ENCODE assay signal across 8 cellular contexts in genomic region chr19:14149509-14149994, GRCh38. TPM values are rescaled to one million over a fixed set of nuclear protein-coding genes. Genes with fewer than 3 reads are reported as not detected.
DNase-seq lines count a peak whose midpoint lies in the region; ATAC-seq, FAIRE-seq and TF ChIP-seq lines count a peak whose summit lies in the region.

No MANE protein-coding gene starts in this region.

- no peaks in the 10 kb centered on the region for H3K9me2 ChIP-seq in HCT116 (ENCODE audit: insufficient read depth)

- no peak for FAIRE-seq in RCC 7860 (lab: Jason Lieb, UNC)

- no peak for TF ChIP-seq RAD21 in HCT116 (IDR thresholded peaks at IDR 0.05; ENCODE audit: low read depth)

- RAD21 ChIA-PET in HCT116 (lab: Charles Lee; ENCODE audit: low non-redundant PET in 1 of 2, low total read pairs in 2 of 2, uncharacterized antibody in 2 of 2, unreplicated experiment in 2 of 2), result no interaction called here

- DNase-seq in HCT116 (ENCODE audit: low read depth, low spot score) (no peak), glutamatergic neuron (no peak), sciatic nerve (ENCODE audit: low spot score) (peak; percentile 86), RCC 7860 (ENCODE audit: low spot score) (no peak)

- H3K9me3 ChIP-seq in HCT116 (ENCODE audit: control insufficient read depth in 1 of 2, insufficient read depth in 1 of 2, low read depth in 1 of 2, low read length in 2 of 2), result no peaks in the 10 kb centered on the region

- POLR2A ChIA-PET in HCT116 (lab: Charles Lee), result interaction anchor here (0.8 kb wide), 1 partner anchor 13 kb away, joined by 4 read pairs; the partner anchor contains the start of gene ASF1B

- no peak for TF ChIP-seq POLR2A in HCT116 (IDR thresholded peaks at IDR 0.05; ENCODE audit: borderline replicate concordance, extremely low read depth, insufficient read depth, insufficient read length)

- H3K79me2 ChIP-seq in HCT116 (ENCODE audit: insufficient read depth, low read length), result no peaks in the 10 kb centered on the region

- peaks cover 8% of the 10 kb centered on the region for H3K36me3 Mint-ChIP-seq in activated T-helper 17 cell treated with anti-CD3 and anti-CD28 coated beads, Interleukin-2, amount 50 U/mL, for 72 hours (ENCODE audit: low read depth)
- no peaks in the 10 kb centered on the region for H3K36me3 Mint-ChIP-seq in glutamatergic neuron (ENCODE audit: unreplicated experiment)

- CTCF ChIA-PET in HCT116 (lab: Charles Lee), result interaction anchor here (1.9 kb wide), 1 partner anchor 199 kb away, joined by 9 read pairs; no protein-coding TSS in a partner anchor

- no peak overlapping the region for H3K4me3 ChIP-seq in HCT116 (replicated peaks in 1 of 2; ENCODE audit: low read depth in 1 of 2, low read length in 2 of 2)

- peak overlapping the region; percentile 98 for H3K27ac Mint-ChIP-seq in activated T-helper 17 cell treated with anti-CD3 and anti-CD28 coated beads, Interleukin-2, amount 50 U/mL, for 72 hours
- peak overlapping the region; percentile 64 for H3K27ac Mint-ChIP-seq in glutamatergic neuron (ENCODE audit: unreplicated experiment)

- no peak overlapping the region for H3K9ac ChIP-seq in HCT116 (ENCODE audit: low read length)

- no peaks in the 10 kb centered on the region for H3K9me3 Mint-ChIP-seq in activated T-helper 17 cell treated with anti-CD3 and anti-CD28 coated beads, Interleukin-2, amount 50 U/mL, for 72 hours
- H3K9me3 Mint-ChIP-seq in glutamatergic neuron (ENCODE audit: unreplicated experiment), result peaks cover 5% of the 10 kb centered on the region

- H3K27me3 ChIP-seq in HCT116 (ENCODE audit: insufficient read depth, low read length), result no peaks in the 10 kb centered on the region

- no peaks in the 10 kb centered on the region for H4K20me1 ChIP-seq in HCT116 (ENCODE audit: insufficient read depth)

- peak overlapping the region; percentile 86 for H3K4me3 Mint-ChIP-seq in activated T-helper 17 cell treated with anti-CD3 and anti-CD28 coated beads, Interleukin-2, amount 50 U/mL, for 72 hours
- H3K4me3 Mint-ChIP-seq in glutamatergic neuron (ENCODE audit: unreplicated experiment), result no peak overlapping the region

- TF ChIP-seq CTCF in HCT116 (IDR thresholded peaks at IDR 0.05 in 2 of 3, conservative IDR thresholded peaks at IDR 0.05 in 1 of 3; ENCODE audit: borderline replicate concordance in 1 of 3, insufficient read depth in 1 of 3, low read depth in 2 of 3, low read length in 2 of 3) (no peak), glutamatergic neuron (IDR thresholded peaks at IDR 0.05; ENCODE audit: partially characterized antibody, unreplicated experiment) (no peak)

- H3K4me2 ChIP-seq in HCT116 (ENCODE audit: low read length), result no peak overlapping the region

- intact Hi-C loops in HCT116 (cut with micrococcal nuclease), result no loop called here
- intact Hi-C loops in sciatic nerve (cut with DNase I), result no loop called here

- BruUV-seq in HCT116 (replicated peaks; lab: Mats Ljungman, UMichigan), result TSS peak; percentile 27

- peaks cover 13 to 19% of the 10 kb centered on the region in 2 experiments for H3K36me3 ChIP-seq in HCT116 (ENCODE audit: control insufficient read depth in 1 of 2, insufficient read depth in 2 of 2, low read length in 2 of 2)

- H3K27ac ChIP-seq in HCT116 (ENCODE audit: low read depth, low read length), result no peak overlapping the region

- ATAC-seq in HCT116, result no peak
- ATAC-seq in activated T-helper 17 cell treated with anti-CD3 and anti-CD28 coated beads, Interleukin-2, amount 50 U/mL, for 72 hours (replicated peaks), result peak; percentile 78
- ATAC-seq in sciatic nerve, result peak; percentile 76
- no peak for ATAC-seq in GM18907 (IDR thresholded peaks at IDR 0.05; ENCODE audit: unreplicated experiment)
- ATAC-seq in GM19455 (IDR thresholded peaks at IDR 0.05; ENCODE audit: unreplicated experiment), result no peak
- ATAC-seq in HG02588 (IDR thresholded peaks at IDR 0.05; ENCODE audit: unreplicated experiment), result no peak

- H3K4me1 Mint-ChIP-seq in activated T-helper 17 cell treated with anti-CD3 and anti-CD28 coated beads, Interleukin-2, amount 50 U/mL, for 72 hours, result peaks cover 22% of the 10 kb centered on the region
- peaks cover 16% of the 10 kb centered on the region for H3K4me1 Mint-ChIP-seq in glutamatergic neuron (ENCODE audit: low read depth, unreplicated experiment)

- peaks cover 5 to 15% of the 10 kb centered on the region in 2 experiments; a peak in 3 of 4 replicates for H3K4me1 ChIP-seq in HCT116 (ENCODE audit: control insufficient read depth in 1 of 2, insufficient read depth in 2 of 2, low read length in 2 of 2)

- no peaks in the 10 kb centered on the region for H3K27me3 Mint-ChIP-seq in activated T-helper 17 cell treated with anti-CD3 and anti-CD28 coated beads, Interleukin-2, amount 50 U/mL, for 72 hours
- H3K27me3 Mint-ChIP-seq in glutamatergic neuron (ENCODE audit: unreplicated experiment), result peaks cover 12% of the 10 kb centered on the region

- H2AFZ ChIP-seq in HCT116 (ENCODE audit: low read depth, low read length, poor library complexity, severe bottlenecking), result no peak overlapping the region

TF ChIP-seq in HCT116, 20 proteins besides CTCF, POLR2A, EP300 and RAD21 (continues in another document):
- TF ChIP-seq JUND (IDR thresholded peaks at IDR 0.05) (no peak), EZH2phosphoT487 (IDR thresholded peaks at IDR 0.05; ENCODE audit: borderline replicate concordance) (no peak), TCF7L2 (IDR thresholded peaks at IDR 0.05; ENCODE audit: borderline replicate concordance, extremely low read depth, insufficient read depth, insufficient read length) (no peak), CEBPB (IDR thresholded peaks at IDR 0.05; ENCODE audit: low read depth) (no peak), SP1 (IDR thresholded peaks at IDR 0.05; ENCODE audit: low read depth) (no peak), FOSL1 (IDR thresholded peaks at IDR 0.05; ENCODE audit: low read depth) (no peak), ZNF274 (IDR thresholded peaks at IDR 0.05; ENCODE audit: low read depth, low read length) (no peak), SRF (IDR thresholded peaks at IDR 0.05; ENCODE audit: low read depth) (no peak), CBX3 (IDR thresholded peaks at IDR 0.05; ENCODE audit: low read depth) (no peak), POLR2AphosphoS5 (IDR thresholded peaks at IDR 0.05; ENCODE audit: low read depth, low read length) (no peak), MAX (IDR thresholded peaks at IDR 0.05) (no peak), YY1 (IDR thresholded peaks at IDR 0.05; ENCODE audit: extremely low read depth, insufficient replicate concordance, low read depth, low read length) (no peak), SIN3A (IDR thresholded peaks at IDR 0.05; ENCODE audit: low read depth) (no peak), ELF1 (IDR thresholded peaks at IDR 0.05; ENCODE audit: borderline replicate concordance, low read depth) (no peak), EZH2 (IDR thresholded peaks at IDR 0.05) (no peak), REST (IDR thresholded peaks at IDR 0.05; ENCODE audit: low read depth) (no peak)

RNA-seq across cellular contexts. Expression of gene ASF1B, which starts 13.2 kb away (rescaled TPM):
- total RNA-seq in HCT116 (2021; ENCODE audit: unreplicated experiment), result 78.1 TPM
- polyA plus RNA-seq in HCT116 (2012), result 82.2 and 87.0 TPM in 2 replicates
- total RNA-seq in activated T-helper 17 cell treated with anti-CD3 and anti-CD28 coated beads, Interleukin-2, amount 50 U/mL, for 72 hours, result 10 to 100 TPM; 62.6 to 73.7 TPM
- total RNA-seq in glutamatergic neuron (ENCODE audit: unreplicated experiment), result 2.3 TPM
- total RNA-seq in sciatic nerve, result 0.22 TPM

RNA-seq across cellular contexts. Expression of gene PRKACA, which starts 32.0 kb away (rescaled TPM):
- 95.7 TPM for total RNA-seq in HCT116 (2021; ENCODE audit: unreplicated experiment)
- 64.0 and 66.0 TPM in 2 replicates for polyA plus RNA-seq in HCT116 (2012)
- 10 to 100 TPM; 43.1 to 69.5 TPM for total RNA-seq in activated T-helper 17 cell treated with anti-CD3 and anti-CD28 coated beads, Interleukin-2, amount 50 U/mL, for 72 hours
- 82.9 TPM for total RNA-seq in glutamatergic neuron (ENCODE audit: unreplicated experiment)
- total RNA-seq in sciatic nerve, result 78.0 TPM

RNA-seq across cellular contexts. Expression of gene ADGRL1, which starts 56.4 kb away (rescaled TPM):
- total RNA-seq in HCT116 (2021; ENCODE audit: unreplicated experiment), result 88.6 TPM
- polyA plus RNA-seq in HCT116 (2012), result 47.2 and 54.8 TPM in 2 replicates
- 1 to 10 TPM; 3.9 to 8.4 TPM for total RNA-seq in activated T-helper 17 cell treated with anti-CD3 and anti-CD28 coated beads, Interleukin-2, amount 50 U/mL, for 72 hours
- total RNA-seq in glutamatergic neuron (ENCODE audit: unreplicated experiment), result 68.1 TPM
- total RNA-seq in sciatic nerve, result 11.8 TPM

RNA-seq across cellular contexts. Expression of gene SAMD1, which starts 59.0 kb away (rescaled TPM):
- 62.9 TPM for total RNA-seq in HCT116 (2021; ENCODE audit: unreplicated experiment)
- polyA plus RNA-seq in HCT116 (2012), result 36.9 and 39.2 TPM in 2 replicates
- 10 to 100 TPM; 62.1 to 77.5 TPM for total RNA-seq in activated T-helper 17 cell treated with anti-CD3 and anti-CD28 coated beads, Interleukin-2, amount 50 U/mL, for 72 hours
- total RNA-seq in glutamatergic neuron (ENCODE audit: unreplicated experiment), result 52.0 TPM
- total RNA-seq in sciatic nerve, result 22.2 TPM

Comparison
In these comparisons a context has a peak if more than half of its experiments do, and no peak if none do; other contexts are left out.
1. ATAC-seq: peak in activated T-helper 17 cell treated with anti-CD3 and anti-CD28 coated beads, Interleukin-2, amount 50 U/mL, for 72 hours (single experiment) and sciatic nerve (single experiment); none in HCT116 (single experiment), GM18907 (single experiment), GM19455 (single experiment) and HG02588 (single experiment).
2. RNA of gene ASF1B, which starts 13.2 kb away (total RNA-seq): 78.1 TPM in HCT116 (single experiment) and 62.6 to 73.7 TPM in activated T-helper 17 cell treated with anti-CD3 and anti-CD28 coated beads, Interleukin-2, amount 50 U/mL, for 72 hours; 2.3 TPM in glutamatergic neuron (single experiment) and 0.22 TPM in sciatic nerve (single experiment); every median in the first group is over 10 times any median in the second.